Comparison of ENCODE assay signal across 8 cellular contexts in genomic region chr6:35731414-35731735, GRCh38. TPM values are rescaled to one million over a fixed set of nuclear protein-coding genes. Genes with fewer than 3 reads are reported as not detected.
DNase-seq lines count a peak whose midpoint lies in the region; ATAC-seq and TF ChIP-seq lines count a peak whose summit lies in the region.

No MANE protein-coding gene starts in this region.

- TF ChIP-seq CTCF in OCI-LY3 (IDR thresholded peaks at IDR 0.05; ENCODE audit: low read depth, low read length) (no peak), epithelial cell of proximal tubule (conservative IDR thresholded peaks at IDR 0.05; ENCODE audit: low read depth, low read length) (no peak)

- H3K4me1 ChIP-seq in OCI-LY3 (ENCODE audit: low read length) (peaks cover 64% of the 10 kb centered on the region), mucosa of rectum (ENCODE audit: control insufficient read depth in 2 of 2, insufficient read depth in 2 of 2, low read length in 2 of 2) (peaks cover 51 to 61% of the 10 kb centered on the region in 2 donors)

- H3K9ac ChIP-seq in OCI-LY3 (ENCODE audit: low read length) (peak overlapping the region; percentile 88), mucosa of rectum (ENCODE audit: low read depth in 1 of 2, low read length in 2 of 2) (peak overlapping the region; percentile 75 to 82)

- DNase-seq in CMK (ENCODE audit: low read depth) (peak; percentile 88), HT1080 (ENCODE audit: low read depth) (peak; percentile 60), activated T-cell treated with anti-CD3 and anti-CD28 coated beads for 48 hours (ENCODE audit: low read depth) (peak; percentile 91), epithelial cell of proximal tubule (ENCODE audit: low read depth) (no peak)
- DNase-seq in stimulated activated CD8-positive, alpha-beta memory T cell treated with anti-CD3 and anti-CD28 coated beads, Interleukin-4, amount 100 ng/mL, for 4 hours (ENCODE audit: low read depth in 2 of 2, low spot score in 1 of 2), result peak; percentile 87 to 93

- H3K4me2 ChIP-seq in OCI-LY3 (ENCODE audit: low read length), result peak overlapping the region; percentile 99

- H3K27me3 ChIP-seq in OCI-LY3 (ENCODE audit: low read depth, low read length) (no peaks in the 10 kb centered on the region), mucosa of rectum (ENCODE audit: control insufficient read depth in 2 of 2, insufficient read depth in 2 of 2, low read length in 2 of 2) (no peaks in the 10 kb centered on the region)

- H3K9me3 ChIP-seq in OCI-LY3 (ENCODE audit: insufficient read depth, low read length) (no peaks in the 10 kb centered on the region), mucosa of rectum (ENCODE audit: control insufficient read depth in 2 of 2, low read length in 2 of 2) (no peaks in the 10 kb centered on the region)

- peak; percentile 44 for ATAC-seq in GM19463 (IDR thresholded peaks at IDR 0.05; ENCODE audit: unreplicated experiment)

- no peaks in the 10 kb centered on the region for H4K20me1 ChIP-seq in OCI-LY3 (ENCODE audit: insufficient read depth, low read length)

- H3K36me3 ChIP-seq in OCI-LY3 (replicated peaks; ENCODE audit: low read depth, low read length), result no peaks in the 10 kb centered on the region
- no peaks in the 10 kb centered on the region for H3K36me3 ChIP-seq in mucosa of rectum (ENCODE audit: control insufficient read depth in 2 of 2, insufficient read depth in 2 of 2, low read length in 2 of 2)

- H3K79me2 ChIP-seq in OCI-LY3 (ENCODE audit: low read length), result peaks cover 20% of the 10 kb centered on the region

- peak overlapping the region; percentile 94 for H3K27ac ChIP-seq in OCI-LY3 (ENCODE audit: low read length)
- peak overlapping the region; percentile 100 for H3K27ac ChIP-seq in mucosa of rectum (ENCODE audit: low read depth in 2 of 2, low read length in 2 of 2)

- H3K4me3 ChIP-seq in OCI-LY3 (ENCODE audit: low read length) (peak overlapping the region; percentile 79), epithelial cell of proximal tubule (ENCODE audit: low read depth, low read length) (peak overlapping the region; percentile 71), mucosa of rectum (ENCODE audit: low read length in 2 of 2) (peak overlapping the region; percentile 68 to 74)

- peak overlapping the region; percentile 1; the same call in 1 of the 2 replicates for H2AFZ ChIP-seq in OCI-LY3 (ENCODE audit: low read depth, low read length)

RNA-seq across cellular contexts. Expression of gene ARMC12, which starts 5.5 kb away (rescaled TPM):
- total RNA-seq in HT1080 (2014; rRNA removed; shearing (Covaris generic)), result not detected in 2 replicates
- polyA plus RNA-seq in HT1080 (2015; cell fraction: cytosol; rRNA removed), result 0.07 and 0.10 TPM in 2 replicates
- 0.11 and 0.12 TPM in 2 replicates for polyA plus RNA-seq in HT1080 (2015; cell fraction: nucleus; rRNA removed)
- 0.29 TPM in 1 of 2 replicates, not detected in the other for total RNA-seq in epithelial cell of proximal tubule

RNA-seq across cellular contexts. Expression of gene FKBP5, which starts 42.7 kb away (rescaled TPM):
- 9.3 and 15.2 TPM in 2 replicates for total RNA-seq in HT1080 (2014; rRNA removed; shearing (Covaris generic))
- 15.4 and 16.7 TPM in 2 replicates for polyA plus RNA-seq in HT1080 (2015; cell fraction: cytosol; rRNA removed)
- 10.4 and 11.0 TPM in 2 replicates for polyA plus RNA-seq in HT1080 (2015; cell fraction: nucleus; rRNA removed)
- 16.5 and 24.2 TPM in 2 replicates for total RNA-seq in epithelial cell of proximal tubule

RNA-seq across cellular contexts. Expression of gene CLPSL2, which starts 45.0 kb away (rescaled TPM):
- total RNA-seq in HT1080 (2014; rRNA removed; shearing (Covaris generic)), result not detected in 2 replicates
- polyA plus RNA-seq in HT1080 (2015; cell fraction: cytosol; rRNA removed), result not detected in 2 replicates
- not detected in 2 replicates for polyA plus RNA-seq in HT1080 (2015; cell fraction: nucleus; rRNA removed)
- total RNA-seq in epithelial cell of proximal tubule, result not detected in 2 replicates

RNA-seq across cellular contexts. Expression of gene CLPSL1, which starts 49.4 kb away (rescaled TPM):
- not detected in 2 replicates for total RNA-seq in HT1080 (2014; rRNA removed; shearing (Covaris generic))
- polyA plus RNA-seq in HT1080 (2015; cell fraction: cytosol; rRNA removed), result 0.17 TPM in 1 of 2 replicates, not detected in the other
- not detected in 2 replicates for polyA plus RNA-seq in HT1080 (2015; cell fraction: nucleus; rRNA removed)
- not detected in 2 replicates for total RNA-seq in epithelial cell of proximal tubule
